In the genomic region with DNA sequence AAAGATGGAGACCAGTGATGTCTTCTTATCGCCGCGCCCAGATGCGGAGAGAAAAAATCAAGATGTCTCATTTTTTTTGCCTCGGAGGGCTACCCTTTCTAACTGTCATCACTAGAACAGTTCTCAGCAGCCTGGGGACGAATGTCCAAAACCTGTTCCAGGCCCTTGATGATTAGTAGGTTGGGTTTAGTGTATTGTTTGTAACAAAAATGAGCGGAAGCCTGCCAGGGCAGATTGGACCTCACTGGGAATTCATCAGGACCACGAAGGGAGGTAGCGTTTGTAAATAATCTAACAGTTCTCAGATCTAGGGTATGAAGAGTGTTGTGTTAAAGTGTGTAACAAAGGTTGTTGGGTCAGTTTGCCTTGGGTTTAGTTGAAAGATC, we compare ENCODE assay signal across 8 cellular contexts. TPM values are rescaled to one million over a fixed set of nuclear protein-coding genes. Genes with fewer than 3 reads are reported as not detected.
DNase-seq lines count a peak whose midpoint lies in the region; FAIRE-seq and TF ChIP-seq lines count a peak whose summit lies in the region.

No MANE protein-coding gene starts in this region.

- peak overlapping the region; percentile 58 for H3K9ac ChIP-seq in SU-DHL-6 (ENCODE audit: low read length)

- TF ChIP-seq CTCF in SU-DHL-6 (IDR thresholded peaks at IDR 0.05; ENCODE audit: insufficient read depth, low read length, poor library complexity, severe bottlenecking) = no peak
- TF ChIP-seq CTCF in prostate gland (IDR thresholded peaks at IDR 0.05) = no peak
- TF ChIP-seq CTCF in D721Med (IDR thresholded peaks at IDR 0.05; ENCODE audit: insufficient read depth, missing control alignments) = no peak

- intact Hi-C loops in prostate gland (cut with DNase I) = loop anchor here (5.0 to 10.0 kb wide), 2 partner anchors 70 to 378 kb away; partner anchors contain the start of gene SPRED2

- H3K36me3 ChIP-seq in SU-DHL-6 (ENCODE audit: low read length) (no peaks in the 10 kb centered on the region), prostate gland (no peaks in the 10 kb centered on the region)

- no peaks in the 10 kb centered on the region for H4K20me1 ChIP-seq in SU-DHL-6 (ENCODE audit: low read depth, low read length)

- H3K27me3 ChIP-seq in SU-DHL-6 (ENCODE audit: low read length) = no peaks in the 10 kb centered on the region
- H3K27me3 ChIP-seq in prostate gland (replicated peaks; ENCODE audit: insufficient read depth) = no peaks in the 10 kb centered on the region

- WGBS in prostate gland = under 1% methylated on average over 9 of the region's 9 CpGs

- H3K27ac ChIP-seq in SU-DHL-6 (ENCODE audit: low read depth, low read length) = no peak overlapping the region
- H3K27ac ChIP-seq in prostate gland = peak overlapping the region; percentile 76 to 81

- FAIRE-seq in D721Med (lab: Jason Lieb, UNC) = no peak

- peak overlapping the region; percentile 71 for H2AFZ ChIP-seq in SU-DHL-6 (ENCODE audit: low read depth, low read length, severe bottlenecking)

- H3F3A ChIP-seq in SU-DHL-6 (ENCODE audit: insufficient read depth) = peaks cover 10% of the 10 kb centered on the region; the same call in 1 of the 2 replicates

- TF ChIP-seq POLR2A in erythroblast (IDR thresholded peaks at IDR 0.05; ENCODE audit: low read length) (no peak), prostate gland (IDR thresholded peaks at IDR 0.05) (no peak)

- H3K79me2 ChIP-seq in SU-DHL-6 (ENCODE audit: insufficient read depth, low read length) = no peaks in the 10 kb centered on the region

- H3K9me2 ChIP-seq in SU-DHL-6 (replicated peaks; ENCODE audit: insufficient read depth, low read length) = no peaks in the 10 kb centered on the region

- peak overlapping the region; percentile 82 for H3K4me3 ChIP-seq in GM08714 (ENCODE audit: low read length)
- peak overlapping the region; percentile 66 for H3K4me3 ChIP-seq in SU-DHL-6 (ENCODE audit: insufficient read depth, low read length, poor library complexity, severe bottlenecking)
- peak overlapping the region; percentile 79 to 90 for H3K4me3 ChIP-seq in prostate gland

- DNase-seq in erythroblast (lab: John Stamatoyannopoulos, UW) (peak; percentile 82 to 89), prostate gland (ENCODE audit: low spot score) (no peak), D721Med (ENCODE audit: insufficient read length, low spot score) (no peak), NCI-H1417 (lab: John Stamatoyannopoulos, UW) (no peak), midbrain (lab: John Stamatoyannopoulos, UW) (no peak), DMS114 treated with DMSO at 0.1 percent for 48 hours (lab: John Stamatoyannopoulos, UW; ENCODE audit: unreplicated experiment) (no peak)

- H3K9me3 ChIP-seq in SU-DHL-6 (ENCODE audit: insufficient read depth, low read length) = no peaks in the 10 kb centered on the region
- no peaks in the 10 kb centered on the region for H3K9me3 ChIP-seq in prostate gland

- H3K4me1 ChIP-seq in prostate gland (replicated peaks) = no peaks in the 10 kb centered on the region

- H3K4me2 ChIP-seq in SU-DHL-6 (ENCODE audit: low read depth, low read length, poor library complexity, severe bottlenecking) = peak overlapping the region; percentile 59

RNA-seq across cellular contexts. Expression of gene CEP68, which starts 0.8 kb away (rescaled TPM):
- total RNA-seq in prostate gland = 10 to 100 TPM; 15.3 to 28.8 TPM

Comparison
In these comparisons a context has a peak if more than half of its experiments do, and no peak if none do; other contexts are left out.
1. DNase-seq: peak in erythroblast (2 of 2); none in prostate gland (single experiment), D721Med (single experiment), NCI-H1417 (0 of 3), midbrain (single experiment) and DMS114 treated with DMSO at 0.1 percent for 48 hours (single experiment).
2. Peak in every context shown above with its lines, with median percentiles within 50 percentile points of each other: H3K4me3 ChIP-seq.